ENCODE assay signal across 8 cellular contexts in the genomic region with DNA sequence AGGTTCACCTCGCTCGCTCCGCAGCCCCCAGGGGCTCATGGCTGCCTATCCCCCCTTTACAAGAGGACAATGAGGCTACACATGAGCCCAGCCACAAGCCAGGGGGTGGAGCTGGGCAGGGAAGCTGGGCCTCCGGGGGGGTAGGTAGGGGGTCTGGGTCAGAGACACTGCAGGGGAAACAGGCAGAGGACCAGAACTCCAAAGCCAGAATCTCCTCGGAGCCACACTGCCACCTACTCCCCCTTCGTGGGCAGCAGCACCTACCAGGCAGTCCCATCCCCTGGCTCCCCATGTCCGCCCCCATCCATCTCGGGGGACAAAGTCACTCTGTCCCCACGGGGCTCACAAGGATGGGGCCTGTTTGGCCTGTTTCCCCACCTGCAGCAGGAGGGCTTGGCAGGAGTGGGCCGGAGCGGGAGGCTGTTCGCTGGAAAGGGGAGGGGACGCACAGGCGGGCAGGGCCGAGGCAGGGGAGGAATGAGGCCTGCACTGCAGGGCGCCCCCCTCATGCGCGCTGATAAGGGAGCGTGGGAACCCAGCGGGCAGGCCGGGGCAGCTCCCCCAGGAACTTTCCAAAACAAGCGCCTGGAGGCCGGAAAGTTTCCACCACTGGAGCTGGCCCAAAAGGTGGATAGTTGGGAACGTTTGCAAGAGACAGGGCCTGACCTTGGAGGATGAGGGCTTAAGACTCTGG. TPM values are rescaled to one million over a fixed set of nuclear protein-coding genes. Genes with fewer than 3 reads are reported as not detected.
A peak's percentile ranks its signal among the peaks of the same experiment; 100 is the strongest.
DNase-seq lines count a peak whose midpoint lies in the region; ATAC-seq and TF ChIP-seq lines count a peak whose summit lies in the region.

No MANE protein-coding gene starts in this region.

- H3K18ac ChIP-seq in mesendoderm (ENCODE audit: low read length), result peak overlapping the region; percentile 76

- no peak overlapping the region for H3K27ac Mint-ChIP-seq in stimulated activated naive CD8-positive, alpha-beta T cell treated with anti-CD3 and anti-CD28 coated beads, Interleukin-15, amount 100 ng/mL, for 72 hours

- H3K9me3 Mint-ChIP-seq in stimulated activated naive CD8-positive, alpha-beta T cell treated with anti-CD3 and anti-CD28 coated beads, Interleukin-15, amount 100 ng/mL, for 72 hours, result peaks cover 6 to 9% of the 10 kb centered on the region in 2 donors

- no peak overlapping the region for H2BK120ac ChIP-seq in mesendoderm (ENCODE audit: low read depth, low read length)

- H3K4me3 Mint-ChIP-seq in stimulated activated naive CD8-positive, alpha-beta T cell treated with anti-CD3 and anti-CD28 coated beads, Interleukin-15, amount 100 ng/mL, for 72 hours, result peak overlapping the region in 1 of 2 donors; percentile 57

- no peak overlapping the region for H3K23ac ChIP-seq in mesendoderm (ENCODE audit: low read length)

- peak; percentile 17 to 24 for DNase-seq in stimulated activated naive CD8-positive, alpha-beta T cell treated with anti-CD3 and anti-CD28 coated beads, Interleukin-15, amount 100 ng/mL, for 72 hours
- no peak for DNase-seq in stimulated activated naive CD8-positive, alpha-beta T cell treated with anti-CD3 and anti-CD28 coated beads, Interleukin-15, Interleukin-2, amounts not matched to agents 100 U/mL and 50 U/mL, for 24 hours
- DNase-seq in dermis microvascular lymphatic vessel endothelial cell (ENCODE audit: low read depth in 2 of 2), result peak; percentile 60 to 62
- peak; percentile 85 for DNase-seq in mesendoderm
- no peak for DNase-seq in effector CD4-positive, alpha-beta T cell
- no peak for DNase-seq in lower leg skin (ENCODE audit: low spot score in 2 of 2)
- no peak for DNase-seq in COLO668 (lab: John Stamatoyannopoulos, UW; ENCODE audit: unreplicated experiment)

- peak overlapping the region; percentile 58 for H3K4me2 ChIP-seq in mesendoderm (ENCODE audit: low read length)

- H2AK5ac ChIP-seq in mesendoderm (ENCODE audit: low read length), result no peak overlapping the region

- no peak for TF ChIP-seq CTCF in lower leg skin (IDR thresholded peaks at IDR 0.05)

- intact Hi-C loops in lower leg skin (cut with DNase I; ENCODE audit: low total_unique reads), result no loop called here

- no peak overlapping the region for H4K5ac ChIP-seq in mesendoderm (ENCODE audit: low read length)

- H2BK5ac ChIP-seq in mesendoderm (ENCODE audit: low read length), result peak overlapping the region; percentile 58

- no peaks in the 10 kb centered on the region for H3K27me3 Mint-ChIP-seq in stimulated activated naive CD8-positive, alpha-beta T cell treated with anti-CD3 and anti-CD28 coated beads, Interleukin-15, amount 100 ng/mL, for 72 hours

- H4K8ac ChIP-seq in mesendoderm (ENCODE audit: low read depth, low read length), result peak overlapping the region; percentile 29

- H3K4ac ChIP-seq in mesendoderm (ENCODE audit: low read depth, low read length), result peak overlapping the region; percentile 26

- WGBS in mesendoderm (ENCODE audit: extremely low coverage, insufficient coverage, low lambda C conversion rate), result no CpG with 5 or more reads among the region's 24 CpGs
- WGBS in lower leg skin, 2 donors, result 21 to 29% methylated on average over 19 to 23 of the region's 24 CpGs

- H3K56ac ChIP-seq in mesendoderm (ENCODE audit: low read length), result peak overlapping the region; percentile 93

- ATAC-seq in stimulated activated naive CD8-positive, alpha-beta T cell treated with anti-CD3 and anti-CD28 coated beads, Interleukin-15, amount 100 ng/mL, for 72 hours, result no peak
- no peak for ATAC-seq in stimulated activated naive CD8-positive, alpha-beta T cell treated with anti-CD3 and anti-CD28 coated beads, Interleukin-15, Interleukin-2, amounts not matched to agents 100 U/mL and 50 U/mL, for 24 hours
- ATAC-seq in GM21717 (IDR thresholded peaks at IDR 0.05; ENCODE audit: unreplicated experiment), result no peak

- no peak overlapping the region for H3K4me3 ChIP-seq in mesendoderm (ENCODE audit: low read length)
- no peak overlapping the region for H3K4me3 ChIP-seq in lower leg skin (ENCODE audit: low read depth, poor library complexity, severe bottlenecking)

- no peaks in the 10 kb centered on the region for H3K27me3 ChIP-seq in mesendoderm (ENCODE audit: insufficient read depth, low read length, poor library complexity)

- H3K27ac ChIP-seq in mesendoderm (ENCODE audit: low read depth, low read length), result peak overlapping the region; percentile 90

- peaks cover 4% of the 10 kb centered on the region for H3K36me3 ChIP-seq in mesendoderm (ENCODE audit: control insufficient read depth, insufficient read depth, low read length)

- no peak overlapping the region for H2BK15ac ChIP-seq in mesendoderm (replicated peaks; ENCODE audit: low read depth)

- H3K9ac ChIP-seq in mesendoderm (ENCODE audit: low read length), result peak overlapping the region; percentile 73

- peaks cover 73% of the 10 kb centered on the region for H3K4me1 Mint-ChIP-seq in stimulated activated naive CD8-positive, alpha-beta T cell treated with anti-CD3 and anti-CD28 coated beads, Interleukin-15, amount 100 ng/mL, for 72 hours

- peaks cover 10% of the 10 kb centered on the region for H3K4me1 ChIP-seq in mesendoderm (ENCODE audit: control insufficient read depth, low read depth, low read length)

- H3K79me2 ChIP-seq in mesendoderm (ENCODE audit: control insufficient read depth, insufficient read depth, low read length), result no peaks in the 10 kb centered on the region

- H3K79me1 ChIP-seq in mesendoderm (ENCODE audit: low read length), result no peaks in the 10 kb centered on the region

- no peak for TF ChIP-seq POLR2A in lower leg skin (IDR thresholded peaks at IDR 0.05)

RNA-seq across cellular contexts. Expression of a gene that starts 0.5 kb away (rescaled TPM):
- total RNA-seq in dermis microvascular lymphatic vessel endothelial cell (38.1 and 57.3 TPM in 2 replicates), lower leg skin (10 to 100 TPM; 16.9 to 29.9 (median 22.3) TPM)
- 76.6 TPM for polyA plus RNA-seq in mesendoderm (2013, experiment 1 of 2)
- 79.2 TPM for polyA plus RNA-seq in mesendoderm (2013, experiment 2 of 2)

RNA-seq across cellular contexts. Expression of a gene that starts 19.3 kb away (rescaled TPM):
- total RNA-seq in dermis microvascular lymphatic vessel endothelial cell (33.9 and 53.5 TPM in 2 replicates), lower leg skin (10 to 100 TPM; 28.8 to 42.0 (median 36.0) TPM)
- polyA plus RNA-seq in mesendoderm (2013, experiment 1 of 2), result 35.0 TPM
- polyA plus RNA-seq in mesendoderm (2013, experiment 2 of 2), result 35.5 TPM

RNA-seq across cellular contexts. Expression of a gene that starts 41.1 kb away (rescaled TPM):
- total RNA-seq in dermis microvascular lymphatic vessel endothelial cell, result not detected in 2 replicates
- polyA plus RNA-seq in mesendoderm (2013, experiment 1 of 2), result not detected
- polyA plus RNA-seq in mesendoderm (2013, experiment 2 of 2), result 0.03 TPM
- 1 to 10 TPM in 3 of 4 donors, not detected in 1; 1.2 to 3.4 (median 2.2) TPM for total RNA-seq in lower leg skin

RNA-seq across cellular contexts. Expression of a gene that starts 52.5 kb away (rescaled TPM):
- 74.8 and 238 TPM in 2 replicates for total RNA-seq in dermis microvascular lymphatic vessel endothelial cell
- polyA plus RNA-seq in mesendoderm (2013, experiment 1 of 2), result 2.1 TPM
- 1.8 TPM for polyA plus RNA-seq in mesendoderm (2013, experiment 2 of 2)
- total RNA-seq in lower leg skin, result 1 to 10 TPM in 2 of 4 donors, under 1 TPM in 1, not detected in 1; 0.49 to 5.1 (median 4.5) TPM

Comparison
In these comparisons a context has a peak if more than half of its experiments do, and no peak if none do; other contexts are left out.
1. DNase-seq: peak in stimulated activated naive CD8-positive, alpha-beta T cell treated with anti-CD3 and anti-CD28 coated beads, Interleukin-15, amount 100 ng/mL, for 72 hours (2 of 2), dermis microvascular lymphatic vessel endothelial cell (2 of 2) and mesendoderm (single experiment); none in stimulated activated naive CD8-positive, alpha-beta T cell treated with anti-CD3 and anti-CD28 coated beads, Interleukin-15, Interleukin-2, amounts not matched to agents 100 U/mL and 50 U/mL, for 24 hours (single experiment), effector CD4-positive, alpha-beta T cell (single experiment), lower leg skin (0 of 2) and COLO668 (single experiment).